Comparison of ENCODE assay signal across 1 cellular context in the genomic region with DNA sequence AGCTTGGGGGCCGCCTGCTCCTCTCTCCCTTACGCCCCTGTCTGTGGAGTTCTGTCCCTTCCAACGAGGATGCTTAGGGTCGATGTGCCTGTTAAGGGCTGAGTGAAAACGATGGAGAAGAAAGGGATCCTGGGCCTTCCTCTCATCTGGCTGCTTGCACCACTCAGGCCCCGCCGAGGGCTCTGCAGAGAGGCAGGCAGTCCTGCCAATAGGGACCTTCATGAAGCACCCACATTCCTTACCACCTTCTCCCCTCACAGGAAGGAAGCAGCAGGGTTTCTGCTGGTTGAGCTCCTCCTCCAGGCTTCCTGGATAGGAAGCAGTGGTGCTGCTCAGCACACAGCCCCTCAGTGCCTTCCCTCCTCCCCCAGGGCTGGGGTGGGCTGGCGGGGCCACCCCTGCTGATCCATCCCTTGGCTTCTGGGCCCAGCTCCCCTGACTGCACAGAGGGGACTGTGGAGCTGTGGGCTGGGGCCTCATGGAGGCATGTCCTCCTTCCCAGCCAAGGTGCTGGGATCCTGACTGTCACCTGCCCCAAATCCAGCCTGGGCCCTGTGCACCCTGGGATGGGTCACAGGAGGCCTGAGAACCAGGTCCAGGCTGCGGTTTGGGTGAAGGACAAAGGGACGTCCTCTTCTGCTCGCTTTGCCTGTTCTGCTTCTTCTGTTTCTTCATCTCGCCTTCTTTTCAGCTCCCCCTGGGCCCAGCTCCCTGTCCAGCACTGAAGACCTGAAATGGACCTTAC.
A peak's percentile ranks its signal among the peaks of the same experiment; 100 is the strongest.
TF ChIP-seq lines count a peak whose summit lies in the region.

No MANE protein-coding gene starts in this region.

TF ChIP-seq in GM12878, 131 proteins besides CTCF, POLR2A, EP300 and RAD21:
- TF ChIP-seq SREBF1 (IDR thresholded peaks at IDR 0.05; ENCODE audit: low read length) (no peak), EED (IDR thresholded peaks at IDR 0.05; ENCODE audit: low read depth) (peak; percentile 13; the same call in 1 of the 2 replicates), SRF (IDR thresholded peaks at IDR 0.05; ENCODE audit: low read depth in 2 of 2, low read length in 2 of 2) (no peak), ZNF24 (IDR thresholded peaks at IDR 0.05) (no peak), RELA (IDR thresholded peaks at IDR 0.05; ENCODE audit: borderline replicate concordance, partially characterized antibody) (no peak), PAX5 (IDR thresholded peaks at IDR 0.05; ENCODE audit: borderline replicate concordance, low read depth, low read length) (no peak), CEBPB (IDR thresholded peaks at IDR 0.05; ENCODE audit: borderline replicate concordance in 1 of 2, low read depth in 2 of 2, low read length in 2 of 2) (no peak)
- TF ChIP-seq, protein P1, sequence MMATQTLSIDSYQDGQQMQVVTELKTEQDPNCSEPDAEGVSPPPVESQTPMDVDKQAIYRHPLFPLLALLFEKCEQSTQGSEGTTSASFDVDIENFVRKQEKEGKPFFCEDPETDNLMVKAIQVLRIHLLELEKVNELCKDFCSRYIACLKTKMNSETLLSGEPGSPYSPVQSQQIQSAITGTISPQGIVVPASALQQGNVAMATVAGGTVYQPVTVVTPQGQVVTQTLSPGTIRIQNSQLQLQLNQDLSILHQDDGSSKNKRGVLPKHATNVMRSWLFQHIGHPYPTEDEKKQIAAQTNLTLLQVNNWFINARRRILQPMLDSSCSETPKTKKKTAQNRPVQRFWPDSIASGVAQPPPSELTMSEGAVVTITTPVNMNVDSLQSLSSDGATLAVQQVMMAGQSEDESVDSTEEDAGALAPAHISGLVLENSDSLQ (IDR thresholded peaks at IDR 0.05) = peak; percentile 66
